Comparison of ENCODE assay signal across 20 cellular contexts in genomic region chr6:5411414-5411813, GRCh38.
"Had no signal": no experiment of that assay in that cellular context is flagged by ENCODE, and none has a peak within 500 bp of the region (broad histone marks: within the 10 kb centered on the region; RNA-seq: fewer than 3 reads in every experiment).

No MANE protein-coding gene starts in this region.

- H3K9me3 Mint-ChIP-seq: natural killer cell; neural crest cell; stimulated activated effector memory CD8-positive, alpha-beta T cell treated with anti-CD3 and anti-CD28 coated beads, Interleukin-12 subunit alpha, Interleukin-12 subunit beta, amount 100 ng/mL, for 72 hours; type B pancreatic cell had no signal

- H3K9me3 ChIP-seq: heart left ventricle, mucosa of descending colon, pancreas, suprapubic skin, thyroid gland had no signal

- H3K4me1 Mint-ChIP-seq: neural crest cell had no signal

- H3K36me3 Mint-ChIP-seq: natural killer cell had no signal

- H3K27me3 Mint-ChIP-seq: progenitor cell of endocrine pancreas, type B pancreatic cell had no signal

- H3K4me1 ChIP-seq: heart left ventricle, pancreas had no signal

- H3K27me3 ChIP-seq: heart left ventricle, pancreas, suprapubic skin, thyroid gland had no signal

- H3K4me3 ChIP-seq: heart left ventricle, mucosa of descending colon, pancreas, suprapubic skin, thyroid gland had no signal

- H3K36me3 ChIP-seq: heart left ventricle, pancreas, suprapubic skin, thyroid gland had no signal

- H3K4me3 Mint-ChIP-seq: natural killer cell; neural crest cell; stimulated activated effector memory CD8-positive, alpha-beta T cell treated with anti-CD3 and anti-CD28 coated beads, Interleukin-12 subunit alpha, Interleukin-12 subunit beta, amount 100 ng/mL, for 72 hours; type B pancreatic cell had no signal

- H3K27ac Mint-ChIP-seq: natural killer cell; progenitor cell of endocrine pancreas; stimulated activated effector memory CD8-positive, alpha-beta T cell treated with anti-CD3 and anti-CD28 coated beads, Interleukin-12 subunit alpha, Interleukin-12 subunit beta, amount 100 ng/mL, for 72 hours; type B pancreatic cell had no signal

- DNase-seq: heart left ventricle; hippocampal formation; islet precursor cell; mammary epithelial cell; mucosa of descending colon; natural killer cell; nucleus accumbens; pancreas; right cardiac atrium; stimulated activated CD4-positive, alpha-beta T cell treated with anti-CD3 and anti-CD28 coated beads, Interleukin-4, amount 100 ng/mL, for 1 hour; stimulated activated CD8-positive, alpha-beta memory T cell treated with anti-CD3 and anti-CD28 coated beads, Interleukin-4, amount 100 ng/mL, for 48 hours; stimulated activated naive CD8-positive, alpha-beta T cell treated with anti-CD3 and anti-CD28 coated beads, Interleukin-15, Interleukin-2, amounts not matched to agents 100 U/mL and 50 U/mL, for 24 hours; thyroid gland had no signal

- FAIRE-seq: frontal cortex, pancreas, urothelium cell line had no signal

- H3K27ac ChIP-seq: heart left ventricle, pancreas, suprapubic skin, thyroid gland had no signal
